1 cellular context compared by ENCODE assay signal in the genomic region with DNA sequence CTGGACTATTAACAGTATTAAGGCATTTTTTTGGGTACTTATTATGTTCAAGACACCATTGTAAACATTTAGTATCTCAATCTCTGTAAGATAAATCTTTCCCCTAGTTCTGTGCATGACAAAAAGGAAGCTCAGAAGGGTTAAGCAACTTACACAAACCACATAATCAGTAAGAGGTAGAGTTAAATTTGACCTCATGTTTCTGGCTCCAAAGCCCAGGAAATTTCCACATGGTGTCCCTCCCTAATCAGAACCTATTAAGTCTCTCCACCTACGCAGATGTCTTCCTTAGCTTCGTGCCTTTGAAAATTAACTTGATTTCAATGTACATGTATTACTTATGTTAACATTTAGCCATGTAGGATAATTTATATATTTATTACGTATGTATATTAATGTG.
TF ChIP-seq lines count a peak whose summit lies in the region.

No MANE protein-coding gene starts in this region.

TF ChIP-seq in HepG2, 621 proteins besides CTCF, POLR2A, EP300 and RAD21 (continued from another document):
- TF ChIP-seq, protein P1, sequence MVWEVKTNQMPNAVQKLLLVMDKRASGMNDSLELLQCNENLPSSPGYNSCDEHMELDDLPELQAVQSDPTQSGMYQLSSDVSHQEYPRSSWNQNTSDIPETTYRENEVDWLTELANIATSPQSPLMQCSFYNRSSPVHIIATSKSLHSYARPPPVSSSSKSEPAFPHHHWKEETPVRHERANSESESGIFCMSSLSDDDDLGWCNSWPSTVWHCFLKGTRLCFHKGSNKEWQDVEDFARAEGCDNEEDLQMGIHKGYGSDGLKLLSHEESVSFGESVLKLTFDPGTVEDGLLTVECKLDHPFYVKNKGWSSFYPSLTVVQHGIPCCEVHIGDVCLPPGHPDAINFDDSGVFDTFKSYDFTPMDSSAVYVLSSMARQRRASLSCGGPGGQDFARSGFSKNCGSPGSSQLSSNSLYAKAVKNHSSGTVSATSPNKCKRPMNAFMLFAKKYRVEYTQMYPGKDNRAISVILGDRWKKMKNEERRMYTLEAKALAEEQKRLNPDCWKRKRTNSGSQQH (CRISPR knock-in tag; IDR thresholded peaks at IDR 0.05; ENCODE audit: low read depth), result no peak
TF ChIP-seq in HepG2: peak in this region for 0.
